In genomic region chr12:112325157-112325556, GRCh38 we compare ENCODE assay signal across 2 cellular contexts.
A peak's percentile ranks its signal among the peaks of the same experiment; 100 is the strongest.
TF ChIP-seq lines count a peak whose summit lies in the region.

No MANE protein-coding gene starts in this region.

TF ChIP-seq in HepG2, 621 proteins besides CTCF, POLR2A, EP300 and RAD21 (continued from another document):
- TF ChIP-seq SNAPC4 (CRISPR knock-in tag; IDR thresholded peaks at IDR 0.05): no peak

TF ChIP-seq in HEK293, 187 proteins besides CTCF, POLR2A, EP300 and RAD21 (continued from another document):
- TF ChIP-seq PRDM6 (tag by site-specific recombination; IDR thresholded peaks at IDR 0.05) (peak; percentile 77), ZNF664 (tag by site-specific recombination; IDR thresholded peaks at IDR 0.05) (0 out of 2 replicates have a peak, but pooled peaks have one; percentile 74), HIC1 (tag by site-specific recombination; IDR thresholded peaks at IDR 0.05) (no peak), SP3 (tag by site-specific recombination; IDR thresholded peaks at IDR 0.05) (no peak)
